In genomic region chr11:72751293-72752087, GRCh38 we compare ENCODE assay signal across 8 cellular contexts. TPM values are rescaled to one million over a fixed set of nuclear protein-coding genes. Genes with fewer than 3 reads are reported as not detected.
DNase-seq lines count a peak whose midpoint lies in the region; ATAC-seq, FAIRE-seq and TF ChIP-seq lines count a peak whose summit lies in the region.

No MANE protein-coding gene starts in this region.

- no peak for TF ChIP-seq POLR2A in GM12878 (IDR thresholded peaks at IDR 0.05; ENCODE audit: low read depth, low read length)

- peaks cover 48% of the 10 kb centered on the region for H3K79me2 ChIP-seq in GM12878 (ENCODE audit: control insufficient read depth, insufficient read depth, low read length)

- SMC1A ChIA-PET in GM12878 (lab: Charles Lee; ENCODE audit: uncharacterized antibody, unreplicated experiment): interaction anchor here (0.8 to 5.5 kb wide), 6 partner anchors 12 to 64 kb away, joined by 3 to 30 read pairs (median 6); partner anchors contain the start of gene STARD10

- BruUV-seq in GM12878 (replicated peaks; lab: Mats Ljungman, UMichigan): TSS peak; percentile 59

- no peak for TF ChIP-seq RAD21 in GM12878 (IDR thresholded peaks at IDR 0.05; ENCODE audit: insufficient read depth, low read depth, low read length)

- H3K4me2 ChIP-seq in BLaER1 treated with 17β-estradiol and CSF1 and Interleukin-3, amounts not matched to agents 10 nM and 100 nM: peak overlapping the region; percentile 92 to 100 (median 98)
- H3K4me2 ChIP-seq in GM12878 (ENCODE audit: control insufficient read depth, insufficient read depth): peak overlapping the region; percentile 98

- H3K27me3 Mint-ChIP-seq in IgD-negative memory B cell: no peaks in the 10 kb centered on the region

- H3K27ac ChIP-seq in BLaER1 treated with 17β-estradiol and CSF1 and Interleukin-3, amounts not matched to agents 10 nM and 100 nM: peak overlapping the region; percentile 61 to 92 (median 86); a peak in 21 of 22 replicates
- H3K27ac ChIP-seq in GM12878 (ENCODE audit: control insufficient read depth, insufficient read depth) (peak overlapping the region; percentile 80), lower lobe of right lung (peak overlapping the region; percentile 79), aorta (ENCODE audit: low read depth in 1 of 2, low read length in 2 of 2) (no peak overlapping the region)

- CTCF ChIA-PET in GM12878 (lab: Yijun Ruan, JAX): interaction anchor here (0.8 to 3.0 kb wide), 4 partner anchors 20 to 42 kb away, joined by 3 to 21 read pairs (median 7); partner anchors contain the start of gene STARD10

- POLR2A ChIA-PET in GM12878 (lab: Charles Lee): interaction anchor here (2.7 kb wide), 1 partner anchor 11 kb away, joined by 24 read pairs; no protein-coding TSS in a partner anchor

- TF ChIP-seq CTCF in GM12878 (IDR thresholded peaks at IDR 0.05 in 2 of 3, conservative IDR thresholded peaks at IDR 0.05 in 1 of 3; ENCODE audit: control insufficient read depth in 2 of 3, extremely low read depth in 1 of 3, insufficient read depth in 1 of 3, low read depth in 3 of 3, low read length in 3 of 3): no peak
- no peak for TF ChIP-seq CTCF in lower lobe of right lung (IDR thresholded peaks at IDR 0.05)

- H3K27ac Mint-ChIP-seq in IgD-negative memory B cell: peak overlapping the region; percentile 64 to 92 (median 83)

- in situ Hi-C loops in GM12878 (cut with MboI): no loop called here

- 33% methylated on average over 16 of the region's 18 CpGs for WGBS in GM12878 (ENCODE audit: insufficient coverage, insufficient replicate concordance, low lambda C conversion rate, missing lambda C conversion rate)
- WGBS in aorta, 2 donors: 41 to 45% methylated on average over 18 of the region's 18 CpGs

- peaks cover 26 to 37% (median 33%) of the 10 kb centered on the region in 3 donors for H3K4me1 Mint-ChIP-seq in IgD-negative memory B cell

- H3K36me3 Mint-ChIP-seq in IgD-negative memory B cell: no peaks in the 10 kb centered on the region

- peak overlapping the region; percentile 80 to 90 (median 87) for H3K9ac ChIP-seq in BLaER1 treated with 17β-estradiol and CSF1 and Interleukin-3, amounts not matched to agents 10 nM and 100 nM
- peak overlapping the region; percentile 94 for H3K9ac ChIP-seq in GM12878 (ENCODE audit: control insufficient read depth, insufficient read depth, low read length)

- FAIRE-seq in GM12878 (lab: Jason Lieb, UNC): no peak

- peaks cover 4 to 63% (median 38%) of the 10 kb centered on the region in 11 experiments; a peak in 20 of 22 replicates for H4K20me1 ChIP-seq in BLaER1 treated with 17β-estradiol and CSF1 and Interleukin-3, amounts not matched to agents 10 nM and 100 nM
- H4K20me1 ChIP-seq in GM12878 (ENCODE audit: control insufficient read depth, insufficient read depth): no peaks in the 10 kb centered on the region

- H3K4me3 Mint-ChIP-seq in IgD-negative memory B cell: peak overlapping the region; percentile 80 to 97 (median 95)

- H3K36me3 ChIP-seq in BLaER1 treated with 17β-estradiol and CSF1 and Interleukin-3, amounts not matched to agents 10 nM and 100 nM: peaks cover 0 to 18% (median 6%) of the 10 kb centered on the region in 11 experiments; a peak in 9 of 22 replicates
- H3K36me3 ChIP-seq in GM12878 (ENCODE audit: control insufficient read depth in 2 of 2, insufficient read depth in 2 of 2, low read length in 1 of 2): peaks cover 0 to 3% of the 10 kb centered on the region in 2 experiments; a peak in 2 of 4 replicates
- peaks cover 22% of the 10 kb centered on the region for H3K36me3 ChIP-seq in lower lobe of right lung
- H3K36me3 ChIP-seq in aorta (ENCODE audit: control insufficient read depth in 1 of 2, insufficient read depth in 2 of 2, low read length in 1 of 2): no peaks in the 10 kb centered on the region

- H3K9me3 Mint-ChIP-seq in IgD-negative memory B cell: no peaks in the 10 kb centered on the region

- H3K9me3 ChIP-seq in BLaER1 treated with 17β-estradiol and CSF1 and Interleukin-3, amounts not matched to agents 10 nM and 100 nM (replicated peaks in 1 of 11): no peaks in the 10 kb centered on the region
- H3K9me3 ChIP-seq in GM12878 (replicated peaks; ENCODE audit: control insufficient read depth, insufficient read depth, low read length) (no peaks in the 10 kb centered on the region), lower lobe of right lung (no peaks in the 10 kb centered on the region), aorta (ENCODE audit: control insufficient read depth, low read length) (no peaks in the 10 kb centered on the region)

- no peaks in the 10 kb centered on the region for H3K27me3 ChIP-seq in BLaER1 treated with 17β-estradiol and CSF1 and Interleukin-3, amounts not matched to agents 10 nM and 100 nM
- no peaks in the 10 kb centered on the region for H3K27me3 ChIP-seq in GM12878 (replicated peaks in 1 of 2; ENCODE audit: control insufficient read depth in 2 of 2, insufficient read depth in 2 of 2, low read length in 1 of 2)
- no peaks in the 10 kb centered on the region for H3K27me3 ChIP-seq in lower lobe of right lung (ENCODE audit: low read depth)
- no peaks in the 10 kb centered on the region for H3K27me3 ChIP-seq in aorta (ENCODE audit: control insufficient read depth in 1 of 2, insufficient read depth in 2 of 2, low read length in 1 of 2)

- intact Hi-C loops in GM12878 (cut with micrococcal nuclease; ENCODE audit: unreplicated experiment): loop anchor here (2.0 kb wide), 1 partner anchor 41 kb away; no protein-coding TSS in a partner anchor
- intact Hi-C loops in lower lobe of right lung (cut with DNase I): no loop called here
- intact Hi-C loops in aorta (cut with DNase I): loop anchor here in 1 of 2 donors (5.0 kb wide), 1 partner anchor 41 kb away; the partner anchor contains the start of gene STARD10

- peak overlapping the region; percentile 63 to 99 (median 88) for H3K4me3 ChIP-seq in BLaER1 treated with 17β-estradiol and CSF1 and Interleukin-3, amounts not matched to agents 10 nM and 100 nM
- H3K4me3 ChIP-seq in GM12878 (peak overlapping the region; percentile 99), lower lobe of right lung (peak overlapping the region; percentile 83), aorta (ENCODE audit: low read length in 2 of 2) (peak overlapping the region; percentile 39 to 60)

- RAD21 ChIA-PET in GM12878 (lab: Charles Lee; ENCODE audit: unreplicated experiment): interaction anchor here (1.0 to 2.7 kb wide), 4 partner anchors 11 to 43 kb away, joined by 4 to 13 read pairs (median 10); partner anchors contain the start of gene STARD10

- no peak for DNase-seq in GM12878 (ENCODE audit: low read depth, low spot score)
- DNase-seq in lower lobe of right lung: no peak
- no peak for DNase-seq in aorta
- no peak for DNase-seq in stimulated activated CD4-positive, alpha-beta T cell treated with anti-CD3 and anti-CD28 coated beads, Interleukin-4, amount 100 ng/mL, for 24 hours
- no peak for DNase-seq in NCI-H1092 treated with DMSO at 0.1 percent for 48 hours (lab: John Stamatoyannopoulos, UW)
- no peak for DNase-seq in occipital lobe (lab: John Stamatoyannopoulos, UW)

- TF ChIP-seq EP300 in GM12878 (IDR thresholded peaks at IDR 0.05; ENCODE audit: borderline replicate concordance in 1 of 2, control insufficient read depth in 1 of 2, low read depth in 2 of 2, low read length in 2 of 2): no peak

- ATAC-seq in GM12878 (peak; percentile 5), lower lobe of right lung (peak; percentile 74 to 79), aorta (ENCODE audit: low FRiP score) (no peak)

- H3K4me1 ChIP-seq in BLaER1 treated with 17β-estradiol and CSF1 and Interleukin-3, amounts not matched to agents 10 nM and 100 nM: peaks cover 39 to 83% (median 64%) of the 10 kb centered on the region in 10 experiments
- peaks cover 38% of the 10 kb centered on the region for H3K4me1 ChIP-seq in GM12878 (ENCODE audit: control insufficient read depth, insufficient read depth, low read length)
- H3K4me1 ChIP-seq in lower lobe of right lung: peaks cover 56% of the 10 kb centered on the region
- H3K4me1 ChIP-seq in aorta (ENCODE audit: control insufficient read depth in 1 of 2, insufficient read depth in 2 of 2, low read length in 2 of 2): no peaks in the 10 kb centered on the region

- H2AFZ ChIP-seq in GM12878 (ENCODE audit: control insufficient read depth, low read depth, low read length): peak overlapping the region; percentile 95

RNA-seq across cellular contexts. Expression of gene ARAP1, which starts 0.7 kb away (rescaled TPM):
- 20.7 TPM for polyA plus RNA-seq in IgD-negative memory B cell
- 218 and 253 TPM in 2 replicates for total RNA-seq in GM12878 (2013; cell fraction: nucleolus; rRNA removed)
- 48.4 and 54.3 TPM in 2 replicates for total RNA-seq in GM12878 (2014; rRNA removed)
- 25.1 and 25.7 TPM in 2 replicates for total RNA-seq in GM12878 (2014; rRNA removed; fragmentation: Illumina TruSeq; extraction: Trizol)
- total RNA-seq in GM12878 (2021): 91.5 and 102 TPM in 2 replicates
- 43.7 TPM for polyA plus RNA-seq in GM12878 (2011; ENCODE audit: low read depth)
- 34.0 and 50.3 TPM in 2 replicates for polyA plus RNA-seq in GM12878 (2011; rRNA removed)
- polyA plus RNA-seq in GM12878 (2011; cell fraction: cytosol; rRNA removed): 54.1 and 60.4 TPM in 2 replicates
- polyA plus RNA-seq in GM12878 (2011; cell fraction: nucleus; rRNA removed): 323 and 349 TPM in 2 replicates
- polyA plus RNA-seq in GM12878 (2012): 88.7 and 93.1 TPM in 2 replicates
- polyA plus RNA-seq in GM12878 (2014; fragmentation: Illumina TruSeq; extraction: Trizol): 14.7 and 29.2 TPM in 2 replicates
- polyA plus RNA-seq in GM12878 (2014; fragmentation: Nextera tagmentation; extraction: Ambion mirVana): under 1 TPM; 0.55 to 0.85 TPM
- polyA plus RNA-seq in GM12878 (2014; rRNA removed): 58.8 and 64.9 TPM in 2 replicates
- polyA plus RNA-seq in GM12878 (2016; fragmentation: Nextera tagmentation; extraction: Ambion mirVana): 10 to 100 TPM; 51.8 to 57.9 TPM
- 63.7 and 91.7 TPM in 2 replicates for polyA minus RNA-seq in GM12878 (2011; rRNA and poly(A)+ RNA removed)
- polyA minus RNA-seq in GM12878 (2011; cell fraction: cytosol; rRNA and poly(A)+ RNA removed): 34.5 and 43.7 TPM in 2 replicates
- polyA minus RNA-seq in GM12878 (2011; cell fraction: nucleus; rRNA and poly(A)+ RNA removed): 78.3 and 112 TPM in 2 replicates
- 276 TPM for total RNA-seq in lower lobe of right lung
- 100 to 1,000 TPM in 1 of 2 donors, 10 to 100 TPM in 1; 61.9 to 166 TPM for total RNA-seq in aorta
- polyA plus RNA-seq in aorta: 10 to 100 TPM; 30.8 to 70.9 TPM
- total RNA-seq in occipital lobe: 19.3 TPM

RNA-seq across cellular contexts. Expression of gene STARD10, which starts 42.4 kb away (rescaled TPM):
- polyA plus RNA-seq in IgD-negative memory B cell (33.4 TPM), GM12878 (2011; rRNA removed) (28.0 and 43.2 TPM in 2 replicates), GM12878 (2014; fragmentation: Illumina TruSeq; extraction: Trizol) (23.7 and 24.4 TPM in 2 replicates), GM12878 (2014; fragmentation: Nextera tagmentation; extraction: Ambion mirVana) (under 1 TPM; 0.15 to 0.21 TPM), GM12878 (2014; rRNA removed) (27.8 and 36.3 TPM in 2 replicates), GM12878 (2016; fragmentation: Nextera tagmentation; extraction: Ambion mirVana) (10 to 100 TPM; 10.3 to 11.4 TPM), aorta (100 to 1,000 TPM in 1 of 2 donors, 10 to 100 TPM in 1; 49.6 to 129 TPM)
- 13.8 and 14.9 TPM in 2 replicates for total RNA-seq in GM12878 (2013; cell fraction: nucleolus; rRNA removed)
- total RNA-seq in GM12878 (2014; rRNA removed) (29.0 and 29.3 TPM in 2 replicates), GM12878 (2014; rRNA removed; fragmentation: Illumina TruSeq; extraction: Trizol) (21.7 and 22.2 TPM in 2 replicates), GM12878 (2021) (24.0 and 29.8 TPM in 2 replicates), lower lobe of right lung (126 TPM), aorta (10 to 100 TPM; 17.7 to 30.7 TPM), occipital lobe (20.4 TPM)
- polyA plus RNA-seq in GM12878 (2011; ENCODE audit: low read depth): 5.4 TPM
- 50.3 and 60.8 TPM in 2 replicates for polyA plus RNA-seq in GM12878 (2011; cell fraction: cytosol; rRNA removed)
- 34.3 and 35.5 TPM in 2 replicates for polyA plus RNA-seq in GM12878 (2011; cell fraction: nucleus; rRNA removed)
- 18.6 and 21.8 TPM in 2 replicates for polyA plus RNA-seq in GM12878 (2012)
- polyA minus RNA-seq in GM12878 (2011; rRNA and poly(A)+ RNA removed): 39.7 and 55.9 TPM in 2 replicates
- polyA minus RNA-seq in GM12878 (2011; cell fraction: cytosol; rRNA and poly(A)+ RNA removed): 10.6 and 11.8 TPM in 2 replicates
- polyA minus RNA-seq in GM12878 (2011; cell fraction: nucleus; rRNA and poly(A)+ RNA removed): 11.7 and 14.1 TPM in 2 replicates

Comparison
In these comparisons a context has a peak if more than half of its experiments do, and no peak if none do; other contexts are left out.
1. H3K27ac ChIP-seq: peak in BLaER1 treated with 17β-estradiol and CSF1 and Interleukin-3, amounts not matched to agents 10 nM and 100 nM (11 of 11), GM12878 (single experiment) and lower lobe of right lung (single experiment); none in aorta (0 of 2).
2. Peak in every context shown above with its lines, with median percentiles within 50 percentile points of each other: H3K4me3 ChIP-seq.